Comparison of ENCODE assay signal across 8 cellular contexts in the genomic region with DNA sequence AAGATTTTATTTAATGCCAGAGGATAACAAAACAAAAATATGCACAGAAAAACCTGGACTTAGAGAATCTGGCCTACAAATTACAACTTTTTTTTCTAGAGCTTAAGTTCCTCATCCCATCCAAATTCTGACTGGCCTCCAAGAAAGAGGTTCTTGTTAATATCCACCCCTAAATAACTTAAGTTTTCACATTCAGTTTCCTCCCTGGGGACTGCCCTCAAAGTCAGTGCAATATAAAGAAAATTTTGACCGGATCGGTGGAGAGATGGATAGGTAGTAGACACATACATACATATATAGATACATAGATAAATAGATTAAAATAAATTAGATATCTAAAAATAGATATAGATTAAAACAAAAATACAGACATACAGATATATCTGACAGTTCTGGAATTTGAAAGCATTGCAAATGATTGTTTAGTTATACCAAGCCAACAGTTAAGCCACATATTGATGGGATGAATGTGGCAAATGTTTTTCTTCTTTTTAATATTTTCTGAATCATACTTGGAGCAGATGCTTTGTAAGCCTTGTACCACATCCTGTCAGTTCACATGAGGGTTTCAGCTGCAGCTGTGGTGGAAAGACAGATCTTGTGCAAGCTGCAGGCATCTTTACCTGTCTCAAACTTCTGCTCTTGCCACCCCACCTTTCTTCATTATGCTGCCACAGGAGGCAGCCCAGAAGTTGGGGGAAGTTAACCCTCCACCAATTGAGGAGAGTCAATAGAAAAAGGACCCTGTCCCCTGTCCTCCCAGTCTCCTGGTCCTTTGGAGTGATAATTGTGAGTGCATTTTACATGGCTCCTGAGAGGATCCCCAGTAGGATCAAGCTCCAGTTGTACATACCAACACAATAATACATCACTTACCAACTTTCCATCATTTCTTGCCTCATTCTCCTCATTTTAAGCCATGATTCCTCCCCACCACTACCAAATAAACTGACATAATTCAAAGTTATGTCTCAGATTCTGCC. TPM values are rescaled to one million over a fixed set of nuclear protein-coding genes. Genes with fewer than 3 reads are reported as not detected.
A peak's percentile ranks its signal among the peaks of the same experiment; 100 is the strongest.
DNase-seq lines count a peak whose midpoint lies in the region; ATAC-seq, FAIRE-seq and TF ChIP-seq lines count a peak whose summit lies in the region.

No MANE protein-coding gene starts in this region.

- DNase-seq in activated CD4-positive, CD25-positive, alpha-beta regulatory T cell treated with anti-CD3 and anti-CD28 coated beads, Interleukin-2, amount 50 U/mL, for 16 hours (ENCODE audit: low read depth, low spot score), result peak; percentile 16
- DNase-seq in fibroblast of lung (ENCODE audit: low read depth in 2 of 2) (peak; percentile 57 to 74), NCI-H2081 treated with DMSO at 0.1 percent for 48 hours (lab: John Stamatoyannopoulos, UW) (no peak), DMS153 (lab: John Stamatoyannopoulos, UW) (no peak), right lobe of liver (no peak), RCC 7860 (ENCODE audit: low spot score) (no peak)

- TF ChIP-seq CTCF in fibroblast of lung (conservative IDR thresholded peaks at IDR 0.05 in 1 of 2, IDR thresholded peaks at IDR 0.05 in 1 of 2; ENCODE audit: low read depth in 1 of 2, low read length in 2 of 2), result no peak
- TF ChIP-seq CTCF in right lobe of liver (IDR thresholded peaks at IDR 0.05), result no peak

- H3K4me2 ChIP-seq in fibroblast of lung (ENCODE audit: extremely low read depth, insufficient read depth, low read length), result peak overlapping the region; percentile 32

- H4K20me1 ChIP-seq in fibroblast of lung (ENCODE audit: control insufficient read depth, extremely low read depth, insufficient read depth, low read length), result no peaks in the 10 kb centered on the region

- H3K9ac ChIP-seq in fibroblast of lung (ENCODE audit: insufficient read depth, low read length), result no peak overlapping the region

- no peaks in the 10 kb centered on the region for H3K27me3 ChIP-seq in fibroblast of lung (ENCODE audit: control insufficient read depth, insufficient read depth, low read length)
- no peaks in the 10 kb centered on the region for H3K27me3 ChIP-seq in right lobe of liver

- H3K4me1 ChIP-seq in fibroblast of lung (ENCODE audit: control insufficient read depth, extremely low read depth, insufficient read depth, low read length), result peaks cover 12% of the 10 kb centered on the region
- H3K4me1 ChIP-seq in right lobe of liver, result no peaks in the 10 kb centered on the region

- H3K27ac ChIP-seq in fibroblast of lung (ENCODE audit: insufficient read depth, low read length) (no peak overlapping the region), right lobe of liver (no peak overlapping the region)

- ATAC-seq in GM19324 (IDR thresholded peaks at IDR 0.05; ENCODE audit: low FRiP score, unreplicated experiment), result peak; percentile 66
- ATAC-seq in HG03135 (IDR thresholded peaks at IDR 0.05; ENCODE audit: unreplicated experiment), result peak; percentile 99
- ATAC-seq in right lobe of liver, result no peak

- no peak for FAIRE-seq in RCC 7860 (lab: Jason Lieb, UNC)

- no peaks in the 10 kb centered on the region for H3K9me3 ChIP-seq in fibroblast of lung (ENCODE audit: control insufficient read depth, insufficient read depth, low read depth, low read length)
- no peaks in the 10 kb centered on the region for H3K9me3 ChIP-seq in right lobe of liver

- intact Hi-C loops in right lobe of liver (cut with DNase I), result no loop called here

- no peak for TF ChIP-seq POLR2A in right lobe of liver (IDR thresholded peaks at IDR 0.05)

- no peaks in the 10 kb centered on the region for H3K79me2 ChIP-seq in fibroblast of lung (ENCODE audit: control insufficient read depth, insufficient read depth, low read length)

- 71% methylated on average over 2 of the region's 2 CpGs for WGBS in right lobe of liver (ENCODE audit: insufficient coverage, low coverage, low lambda C conversion rate, missing lambda C conversion rate)

- H3K36me3 ChIP-seq in fibroblast of lung (ENCODE audit: control insufficient read depth, insufficient read depth, low read length), result no peaks in the 10 kb centered on the region
- no peaks in the 10 kb centered on the region for H3K36me3 ChIP-seq in right lobe of liver

- H2AFZ ChIP-seq in fibroblast of lung (ENCODE audit: low read length), result no peak overlapping the region

- no peak overlapping the region for H3K4me3 ChIP-seq in fibroblast of lung (replicated peaks in 1 of 4; ENCODE audit: control extremely low read depth in 1 of 4, insufficient read depth in 1 of 4, low read depth in 3 of 4, low read length in 4 of 4)
- no peak overlapping the region for H3K4me3 ChIP-seq in right lobe of liver

RNA-seq across cellular contexts. Expression of a gene that starts 58.5 kb away (rescaled TPM):
- total RNA-seq in fibroblast of lung (2.6 and 8.8 TPM in 2 replicates), right lobe of liver (under 1 TPM in 5 of 6 experiments, not detected in 1; 0.07 to 0.37 (median 0.12) TPM)
- polyA plus RNA-seq in fibroblast of lung, result 3.3 and 8.5 TPM in 2 replicates
- 7.0 and 11.8 TPM in 2 replicates for polyA plus RNA-seq in fibroblast of lung (2012)
- polyA minus RNA-seq in fibroblast of lung (ENCODE audit: low replicate concordance), result 4.7 and 5.3 TPM in 2 replicates

Comparison
In these comparisons a context has a peak if more than half of its experiments do, and no peak if none do; other contexts are left out.
1. ATAC-seq: peak in GM19324 (single experiment) and HG03135 (single experiment); none in right lobe of liver (0 of 4).
2. DNase-seq: peak in activated CD4-positive, CD25-positive, alpha-beta regulatory T cell treated with anti-CD3 and anti-CD28 coated beads, Interleukin-2, amount 50 U/mL, for 16 hours (single experiment) and fibroblast of lung (2 of 2); none in NCI-H2081 treated with DMSO at 0.1 percent for 48 hours (single experiment), DMS153 (single experiment), right lobe of liver (0 of 3) and RCC 7860 (single experiment).